In genomic region chr3:9890249-9891071, GRCh38 we compare ENCODE assay signal across 8 cellular contexts. TPM values are rescaled to one million over a fixed set of nuclear protein-coding genes. Genes with fewer than 3 reads are reported as not detected.
DNase-seq lines count a peak whose midpoint lies in the region; ATAC-seq, FAIRE-seq and TF ChIP-seq lines count a peak whose summit lies in the region.

Gene JAGN1, plus strand, starts transcription at chr3:9890610. Its CDS starts 113 bp downstream, at chr3:9890723.

- H3K9me3 Mint-ChIP-seq in T-helper 1 cell treated with Interleukin-12 subunit alpha and Interleukin-12 subunit beta and Interleukin-4 antibody, amounts not matched to agents 30 μg/mL and 1 μg/mL, for 36 hours: no peaks in the 10 kb centered on the region
- no peaks in the 10 kb centered on the region for H3K9me3 Mint-ChIP-seq in type B pancreatic cell

- peaks cover 32% of the 10 kb centered on the region for H3K36me3 Mint-ChIP-seq in T-helper 1 cell treated with Interleukin-12 subunit alpha and Interleukin-12 subunit beta and Interleukin-4 antibody, amounts not matched to agents 30 μg/mL and 1 μg/mL, for 36 hours (ENCODE audit: low read depth)
- peaks cover 18% of the 10 kb centered on the region for H3K36me3 Mint-ChIP-seq in type B pancreatic cell

- TF ChIP-seq CTCF in type B pancreatic cell (conservative IDR thresholded peaks at IDR 0.05): peak; percentile 23

- peaks cover 31% of the 10 kb centered on the region for H3K4me1 Mint-ChIP-seq in T-helper 1 cell treated with Interleukin-12 subunit alpha and Interleukin-12 subunit beta and Interleukin-4 antibody, amounts not matched to agents 30 μg/mL and 1 μg/mL, for 36 hours (ENCODE audit: low read depth)
- peaks cover 15% of the 10 kb centered on the region for H3K4me1 Mint-ChIP-seq in type B pancreatic cell (ENCODE audit: unreplicated experiment)

- peak; percentile 81 for FAIRE-seq in GM12891 (lab: Jason Lieb, UNC)

- peak; percentile 86 for TF ChIP-seq POLR2A in GM12891 (IDR thresholded peaks at IDR 0.05; ENCODE audit: low read depth, low read length)

- intact Hi-C loops in left cardiac atrium (cut with DNase I): no loop called here
- intact Hi-C loops in posterior vena cava (cut with DNase I): no loop called here

- no peaks in the 10 kb centered on the region for H3K27me3 Mint-ChIP-seq in T-helper 1 cell treated with Interleukin-12 subunit alpha and Interleukin-12 subunit beta and Interleukin-4 antibody, amounts not matched to agents 30 μg/mL and 1 μg/mL, for 36 hours (ENCODE audit: low read depth)
- no peaks in the 10 kb centered on the region for H3K27me3 Mint-ChIP-seq in type B pancreatic cell

- DNase-seq in GM12891 (ENCODE audit: insufficient read length, low spot score): peak; percentile 86
- peak; percentile 39 for DNase-seq in NCI-H1105 treated with DMSO at 0.1 percent for 48 hours (lab: John Stamatoyannopoulos, UW)
- peak; percentile 81 for DNase-seq in amniotic epithelial cell (ENCODE audit: low read depth)
- peak; percentile 91 for DNase-seq in left cardiac atrium
- peak; percentile 97 for DNase-seq in posterior vena cava (ENCODE audit: low spot score)
- DNase-seq in type B pancreatic cell (ENCODE audit: extremely low spot score, unreplicated experiment): peak; percentile 88

- ATAC-seq in HG02642 (IDR thresholded peaks at IDR 0.05; ENCODE audit: poor library complexity, unreplicated experiment) (peak; percentile 82), left cardiac atrium (peak; percentile 97 to 98)

- peak within 1 kb of the TSS; percentile 96 for H3K4me3 Mint-ChIP-seq in T-helper 1 cell treated with Interleukin-12 subunit alpha and Interleukin-12 subunit beta and Interleukin-4 antibody, amounts not matched to agents 30 μg/mL and 1 μg/mL, for 36 hours
- H3K4me3 Mint-ChIP-seq in type B pancreatic cell: peak within 1 kb of the TSS; percentile 98

- H3K27ac Mint-ChIP-seq in T-helper 1 cell treated with Interleukin-12 subunit alpha and Interleukin-12 subunit beta and Interleukin-4 antibody, amounts not matched to agents 30 μg/mL and 1 μg/mL, for 36 hours: peak within 1 kb of the TSS; percentile 98
- peak within 1 kb of the TSS; percentile 95 for H3K27ac Mint-ChIP-seq in type B pancreatic cell

TF ChIP-seq in GM12891, 5 proteins besides CTCF, POLR2A, EP300 and RAD21:
- TF ChIP-seq PAX5 (IDR thresholded peaks at IDR 0.05; ENCODE audit: insufficient read depth, low read length, severe bottlenecking): no peak
- TF ChIP-seq POU2F2 (IDR thresholded peaks at IDR 0.05; ENCODE audit: low read depth, low read length): peak; percentile 67; the same call in 1 of the 2 replicates
- TF ChIP-seq SPI1 (IDR thresholded peaks at IDR 0.05; ENCODE audit: low read depth, low read length): no peak
- peak; percentile 88 for TF ChIP-seq TAF1 (IDR thresholded peaks at IDR 0.05; ENCODE audit: low read depth, low read length)
- TF ChIP-seq POLR2AphosphoS5 (IDR thresholded peaks at IDR 0.05; ENCODE audit: low read depth, low read length): peak; percentile 90

RNA-seq across cellular contexts. Expression of gene JAGN1, which starts in this region (rescaled TPM):
- polyA plus RNA-seq in GM12891 (2012; ENCODE audit: low read depth, missing spikeins): 40.4 TPM
- total RNA-seq in left cardiac atrium (10 to 100 TPM; 20.7 to 25.6 TPM), posterior vena cava (10 to 100 TPM; 19.6 to 20.0 TPM), type B pancreatic cell (ENCODE audit: low replicate concordance) (35.4 and 40.4 TPM in 2 replicates)

Comparison
In these comparisons a context has a peak if more than half of its experiments do, and no peak if none do; other contexts are left out.
1. Peak in every context shown above with its lines: DNase-seq and ATAC-seq.
2. DNase-seq: peak in every context shown above with its lines; median percentile 97 in posterior vena cava; 91 in left cardiac atrium; 88 in type B pancreatic cell; 86 in GM12891; 81 in amniotic epithelial cell; 39 in NCI-H1105 treated with DMSO at 0.1 percent for 48 hours.